ENCODE assay signal across 35 cellular contexts in genomic region chr12:50947932-50948331, GRCh38. TPM values are rescaled to one million over a fixed set of nuclear protein-coding genes. Genes with fewer than 3 reads are reported as not detected.
"Had no signal": no experiment of that assay in that cellular context is flagged by ENCODE, and none has a peak within 500 bp of the region (broad histone marks: within the 10 kb centered on the region; RNA-seq: fewer than 3 reads in every experiment).

No MANE protein-coding gene starts in this region.

- DNase-seq: activated CD4-positive, alpha-beta T cell treated with anti-CD3 and anti-CD28 coated beads for 1 hour; activated CD4-positive, alpha-beta T cell treated with anti-CD3 and anti-CD28 coated beads for 48 hours; activated CD4-positive, alpha-beta T cell treated with anti-CD3 and anti-CD28 coated beads, Interleukin-2, amount 50 U/mL, for 4 hours; activated CD4-positive, CD25-positive, alpha-beta regulatory T cell; activated CD8-positive, alpha-beta T cell treated with anti-CD3 and anti-CD28 coated beads for 36 hours; activated gamma-delta T cell; activated naive CD4-positive, alpha-beta T cell treated with Interleukin-2 at 50 U/mL for 16 hours; activated naive CD8-positive, alpha-beta T cell treated with anti-CD3 and anti-CD28 coated beads, Interleukin-2, amount 10 ng/mL, durations not matched to agents 7 days and 5 days; activated T-cell treated with anti-CD3 and anti-CD28 coated beads, Interleukin-2, amount 50 U/mL, for 24 hours; amygdala; KG1; MM.1S; NCI-H1048; NCI-H1105 treated with DMSO at 0.1 percent for 48 hours; NCI-H1436; NCI-H1694; NCI-H1930; NCI-H2081 treated with DMSO at 0.1 percent for 48 hours; NCI-H345; NCI-H524 treated with DMSO at 0.1 percent for 48 hours; SHP77; SJCRH30; T1000; WERI-Rb-1 had no signal

- H3K27me3 ChIP-seq: ascending aorta, cardiac muscle cell, SJCRH30 had no signal

- H3K27ac ChIP-seq: ascending aorta, cardiac muscle cell, SJCRH30, SK-N-MC, WERI-Rb-1 had no signal

- H3K36me3 ChIP-seq: ascending aorta, cardiac muscle cell, SJCRH30, WERI-Rb-1 had no signal

- H3K4me1 ChIP-seq: ascending aorta, SJCRH30 had no signal

- H3K4me3 ChIP-seq: ascending aorta, cardiac muscle cell, SJCRH30, SK-N-MC had no signal

- H3K9me3 ChIP-seq: ascending aorta had no signal

RNA-seq across cellular contexts. Expression of gene HIGD1C, which starts 4.4 kb away (rescaled TPM):
- total RNA-seq: activated CD8-positive, alpha-beta memory T cell treated with anti-CD3 and anti-CD28 coated beads for 36 hours; activated CD8-positive, alpha-beta T cell treated with anti-CD3 and anti-CD28 coated beads for 36 hours; activated naive CD8-positive, alpha-beta T cell treated with anti-CD3 and anti-CD28 coated beads, Interleukin-2, amount 10 ng/mL, durations not matched to agents 7 days and 5 days; activated T-helper 2 cell treated with anti-CD3 and anti-CD28 coated beads, Interferon-gamma antibody, Interleukin-2, Interleukin-4, amounts not matched to agents 10 μg/mL and 5 μg/mL and 100 μg/mL, durations not matched to agents 14 hours and 24 hours and 36 hours; ascending aorta; cardiac muscle cell; LHCN-M2; NCI-H460; RPMI7951; SJCRH30; T-helper 1 cell treated with Interleukin-12 subunit alpha and Interleukin-12 subunit beta and Interleukin-4 antibody, amounts not matched to agents 30 ng/mL and 1 ng/mL, for 36 hours; T-helper 2 cell treated with Interferon-gamma antibody and Interleukin-4, amounts not matched to agents 100 ng/mL and 5 ng/mL, for 36 hours had no signal
- polyA plus RNA-seq: adipose tissue, cardiac muscle cell had no signal
